Comparison of ENCODE assay signal across 8 cellular contexts in genomic region chr6:80214436-80215022, GRCh38.
DNase-seq lines count a peak whose midpoint lies in the region; ATAC-seq, FAIRE-seq and TF ChIP-seq lines count a peak whose summit lies in the region.

No MANE protein-coding gene starts in this region.

- peaks cover 0 to 3% (median 0%) of the 10 kb centered on the region in 9 donors for H3K9me3 Mint-ChIP-seq in naive thymus-derived CD8-positive, alpha-beta T cell

- no peak for FAIRE-seq in GM18507 (lab: Jason Lieb, UNC)

- peak; percentile 80 for ATAC-seq in HG02852 (IDR thresholded peaks at IDR 0.05; ENCODE audit: unreplicated experiment)
- ATAC-seq in SK-N-SH treated with all-trans-retinoic acid at 6 μM for 48 hours, result peak; percentile 73
- ATAC-seq in naive thymus-derived CD8-positive, alpha-beta T cell, result peak; percentile 66 to 73

- H3K27me3 Mint-ChIP-seq in naive thymus-derived CD8-positive, alpha-beta T cell, result no peaks in the 10 kb centered on the region

- TF ChIP-seq CTCF in esophagus muscularis mucosa (IDR thresholded peaks at IDR 0.05), result peak; percentile 62 to 74 (median 62)

- POLR2A ChIA-PET in naive thymus-derived CD8-positive, alpha-beta T cell (lab: Charles Lee), result no interaction called here

- peak overlapping the region in 1 of 10 donors; percentile 43 for H3K27ac Mint-ChIP-seq in naive thymus-derived CD8-positive, alpha-beta T cell

- H3K4me3 Mint-ChIP-seq in naive thymus-derived CD8-positive, alpha-beta T cell, result no peak overlapping the region

- H3K4me1 Mint-ChIP-seq in naive thymus-derived CD8-positive, alpha-beta T cell, result peaks cover 0 to 2% (median 0%) of the 10 kb centered on the region in 4 donors

- no peaks in the 10 kb centered on the region for H3K9me3 ChIP-seq in esophagus muscularis mucosa

- H3K27ac ChIP-seq in esophagus muscularis mucosa (replicated peaks in 1 of 4), result no peak overlapping the region

- no peak overlapping the region for H3K4me3 ChIP-seq in esophagus muscularis mucosa

- WGBS in esophagus muscularis mucosa, result 56% methylated on average over 4 of the region's 4 CpGs

- peaks cover 3 to 12% (median 9%) of the 10 kb centered on the region in 3 donors for H3K36me3 Mint-ChIP-seq in naive thymus-derived CD8-positive, alpha-beta T cell

- no peaks in the 10 kb centered on the region for H3K27me3 ChIP-seq in esophagus muscularis mucosa

- no peak for TF ChIP-seq EP300 in esophagus muscularis mucosa (IDR thresholded peaks at IDR 0.05)

- DNase-seq in Ammon's horn (ENCODE audit: low spot score) (peak; percentile 57), GM18507 (ENCODE audit: extremely low spot score, insufficient read length, low read depth) (peak; percentile 8), NCI-H1092 treated with DMSO at 0.1 percent for 48 hours (lab: John Stamatoyannopoulos, UW) (peak; percentile 10), esophagus muscularis mucosa (ENCODE audit: extremely low spot score) (no peak), GDM1 (lab: John Stamatoyannopoulos, UW) (no peak)
- peak in 3 of 10 donors; percentile 10 to 24 (median 18) for DNase-seq in naive thymus-derived CD8-positive, alpha-beta T cell

- peaks cover 0 to 27% (median 17%) of the 10 kb centered on the region in 4 donors for H3K4me1 ChIP-seq in esophagus muscularis mucosa

- no peaks in the 10 kb centered on the region for H3K36me3 ChIP-seq in esophagus muscularis mucosa

- intact Hi-C loops in esophagus muscularis mucosa (cut with DNase I), result loop anchor here (5.0 kb wide), 1 partner anchor 1538 kb away; the partner anchor contains the start of gene TENT5A

- TF ChIP-seq POLR2A in esophagus muscularis mucosa (IDR thresholded peaks at IDR 0.05; ENCODE audit: low read depth), result no peak

TF ChIP-seq in SK-N-SH treated with all-trans-retinoic acid at 6 μM for 48 hours, 23 proteins besides CTCF, POLR2A, EP300 and RAD21:
- TF ChIP-seq CSRNP3 (CRISPR knock-in tag; IDR thresholded peaks at IDR 0.05) (no peak), ZC3H10 (CRISPR knock-in tag; IDR thresholded peaks at IDR 0.05) (no peak), GLIS3 (CRISPR knock-in tag; IDR thresholded peaks at IDR 0.05) (no peak), ZNF565 (CRISPR knock-in tag; conservative IDR thresholded peaks at IDR 0.05; ENCODE audit: low read depth) (no peak), ZFP30 (CRISPR knock-in tag; IDR thresholded peaks at IDR 0.05) (no peak), PPARA (CRISPR knock-in tag; IDR thresholded peaks at IDR 0.05; ENCODE audit: borderline replicate concordance) (no peak), ZNF70 (CRISPR knock-in tag; IDR thresholded peaks at IDR 0.05) (no peak), CSDC2 (CRISPR knock-in tag; IDR thresholded peaks at IDR 0.05) (no peak), OSR1 (CRISPR knock-in tag; IDR thresholded peaks at IDR 0.05) (no peak), TOX (CRISPR knock-in tag; IDR thresholded peaks at IDR 0.05; ENCODE audit: borderline replicate concordance) (no peak), ZNF8 (CRISPR knock-in tag; IDR thresholded peaks at IDR 0.05) (no peak), ESRRG (CRISPR knock-in tag; IDR thresholded peaks at IDR 0.05) (no peak), ZFP3 (CRISPR knock-in tag; IDR thresholded peaks at IDR 0.05) (no peak)
- TF ChIP-seq, protein P1, sequence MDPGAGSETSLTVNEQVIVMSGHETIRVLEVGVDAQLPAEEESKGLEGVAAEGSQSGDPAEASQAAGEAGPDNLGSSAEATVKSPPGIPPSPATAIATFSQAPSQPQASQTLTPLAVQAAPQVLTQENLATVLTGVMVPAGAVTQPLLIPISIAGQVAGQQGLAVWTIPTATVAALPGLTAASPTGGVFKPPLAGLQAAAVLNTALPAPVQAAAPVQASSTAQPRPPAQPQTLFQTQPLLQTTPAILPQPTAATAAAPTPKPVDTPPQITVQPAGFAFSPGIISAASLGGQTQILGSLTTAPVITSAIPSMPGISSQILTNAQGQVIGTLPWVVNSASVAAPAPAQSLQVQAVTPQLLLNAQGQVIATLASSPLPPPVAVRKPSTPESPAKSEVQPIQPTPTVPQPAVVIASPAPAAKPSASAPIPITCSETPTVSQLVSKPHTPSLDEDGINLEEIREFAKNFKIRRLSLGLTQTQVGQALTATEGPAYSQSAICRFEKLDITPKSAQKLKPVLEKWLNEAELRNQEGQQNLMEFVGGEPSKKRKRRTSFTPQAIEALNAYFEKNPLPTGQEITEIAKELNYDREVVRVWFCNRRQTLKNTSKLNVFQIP (CRISPR knock-in tag; IDR thresholded peaks at IDR 0.05; ENCODE audit: borderline replicate concordance, low read depth), result no peak

Comparison
In these comparisons a context has a peak if more than half of its experiments do, and no peak if none do; other contexts are left out.
1. DNase-seq: peak in Ammon's horn (single experiment), GM18507 (single experiment) and NCI-H1092 treated with DMSO at 0.1 percent for 48 hours (single experiment); none in esophagus muscularis mucosa (single experiment) and GDM1 (single experiment).
2. Peak in every context shown above with its lines, with median percentiles within 50 percentile points of each other: ATAC-seq.